ENCODE assay signal across 9 cellular contexts in the genomic region with DNA sequence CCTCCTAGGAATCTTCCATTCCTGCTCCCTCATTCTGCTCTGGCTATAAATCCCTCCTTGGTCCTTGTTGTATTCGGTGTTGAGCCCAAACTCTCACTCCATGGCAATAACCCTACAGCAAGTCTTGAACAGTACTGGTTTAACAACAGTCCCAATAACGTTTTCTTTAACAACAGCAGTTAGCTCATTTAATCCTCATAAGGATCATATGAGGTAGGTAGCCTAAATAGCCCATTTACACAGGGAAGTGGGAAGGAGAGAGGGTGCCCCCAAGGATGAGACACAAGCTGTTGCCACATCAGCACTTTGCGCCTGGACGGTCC. TPM values are rescaled to one million over a fixed set of nuclear protein-coding genes. Genes with fewer than 3 reads are reported as not detected.
DNase-seq lines count a peak whose midpoint lies in the region; ATAC-seq lines count a peak whose summit lies in the region.
"Had no signal": no experiment of that assay in that cellular context is flagged by ENCODE, and none has a peak within 500 bp of the region (broad histone marks: within the 10 kb centered on the region; RNA-seq: fewer than 3 reads in every experiment).

No MANE protein-coding gene starts in this region.

- peaks cover 58% of the 10 kb centered on the region for H3K4me1 Mint-ChIP-seq in T-helper 2 cell treated with Interferon-gamma antibody and Interleukin-4, amounts not matched to agents 5 μg/mL and 100 μg/mL, for 36 hours (ENCODE audit: low read depth)
- peaks cover 48% of the 10 kb centered on the region for H3K4me1 Mint-ChIP-seq in activated CD4-positive, alpha-beta memory T cell treated with anti-CD3 and anti-CD28 coated beads for 36 hours (ENCODE audit: low read depth)

- H3K4me3 Mint-ChIP-seq in T-helper 2 cell treated with Interferon-gamma antibody and Interleukin-4, amounts not matched to agents 5 μg/mL and 100 μg/mL, for 36 hours, result peak overlapping the region; percentile 96
- peak overlapping the region; percentile 96 for H3K4me3 Mint-ChIP-seq in activated CD4-positive, alpha-beta memory T cell treated with anti-CD3 and anti-CD28 coated beads for 36 hours

- CTCF ChIA-PET in activated CD4-positive, alpha-beta memory T cell treated with anti-CD3 and anti-CD28 coated beads for 36 hours (lab: Charles Lee), result interaction anchor here (0.7 to 4.2 kb wide), 3 partner anchors 16 to 71 kb away, joined by 3 to 35 read pairs (median 4); no protein-coding TSS in a partner anchor

- POLR2A ChIA-PET in activated CD4-positive, alpha-beta memory T cell treated with anti-CD3 and anti-CD28 coated beads for 36 hours (lab: Charles Lee), result interaction anchor here (1.1 to 1.4 kb wide), 5 partner anchors 54 to 723 kb away, joined by 3 to 5 read pairs (median 4); partner anchors contain the start of genes FBXO6 and TARDBP

- peaks cover 15% of the 10 kb centered on the region for H3K27me3 Mint-ChIP-seq in T-helper 2 cell treated with Interferon-gamma antibody and Interleukin-4, amounts not matched to agents 5 μg/mL and 100 μg/mL, for 36 hours (ENCODE audit: low read depth)
- no peaks in the 10 kb centered on the region for H3K27me3 Mint-ChIP-seq in activated CD4-positive, alpha-beta memory T cell treated with anti-CD3 and anti-CD28 coated beads for 36 hours

- peaks cover 11% of the 10 kb centered on the region for H3K36me3 Mint-ChIP-seq in T-helper 2 cell treated with Interferon-gamma antibody and Interleukin-4, amounts not matched to agents 5 μg/mL and 100 μg/mL, for 36 hours (ENCODE audit: low read depth)
- no peaks in the 10 kb centered on the region for H3K36me3 Mint-ChIP-seq in activated CD4-positive, alpha-beta memory T cell treated with anti-CD3 and anti-CD28 coated beads for 36 hours

- no peaks in the 10 kb centered on the region for H3K9me3 Mint-ChIP-seq in T-helper 2 cell treated with Interferon-gamma antibody and Interleukin-4, amounts not matched to agents 5 μg/mL and 100 μg/mL, for 36 hours
- no peaks in the 10 kb centered on the region for H3K9me3 Mint-ChIP-seq in activated CD4-positive, alpha-beta memory T cell treated with anti-CD3 and anti-CD28 coated beads for 36 hours

- H3K4me1 ChIP-seq in iPS-20b (ENCODE audit: insufficient read depth, low read length), result peaks cover 18% of the 10 kb centered on the region
- peaks cover 8 to 62% (median 35%) of the 10 kb centered on the region in 5 donors for H3K4me1 ChIP-seq in subcutaneous abdominal adipose tissue (ENCODE audit: control insufficient read depth in 5 of 5, insufficient read depth in 5 of 5, low read length in 5 of 5)

- H3K4me3 ChIP-seq in iPS-20b (ENCODE audit: low read length) (peak overlapping the region; percentile 95), subcutaneous abdominal adipose tissue (ENCODE audit: low read depth in 1 of 5, low read length in 5 of 5) (peak overlapping the region; percentile 38 to 98 (median 97))

- H3K36me3 ChIP-seq in iPS-20b (ENCODE audit: insufficient read depth, low read depth, low read length) (0 out of 2 replicates have a peak, but pooled peaks cover 5% of the 10 kb centered on the region), subcutaneous abdominal adipose tissue (ENCODE audit: control insufficient read depth in 5 of 5, insufficient read depth in 5 of 5, low read length in 5 of 5) (no peaks in the 10 kb centered on the region)

- intact Hi-C loops in activated CD4-positive, alpha-beta memory T cell treated with anti-CD3 and anti-CD28 coated beads for 36 hours (cut with micrococcal nuclease), result loop anchor here (5.0 kb wide), 1 partner anchor 72 kb away; the partner anchor contains the start of genes CLCN6 and MTHFR

- H3K27ac ChIP-seq in iPS-20b (ENCODE audit: low read length) (no peak overlapping the region), subcutaneous abdominal adipose tissue (ENCODE audit: low read depth, low read length) (peak overlapping the region; percentile 86)

- ATAC-seq in HG03280 (IDR thresholded peaks at IDR 0.05; ENCODE audit: unreplicated experiment), result no peak
- no peak for ATAC-seq in GM18873 (IDR thresholded peaks at IDR 0.05; ENCODE audit: low FRiP score, unreplicated experiment)

- peak overlapping the region; percentile 21 for H3K27ac Mint-ChIP-seq in T-helper 2 cell treated with Interferon-gamma antibody and Interleukin-4, amounts not matched to agents 5 μg/mL and 100 μg/mL, for 36 hours
- no peak overlapping the region for H3K27ac Mint-ChIP-seq in activated CD4-positive, alpha-beta memory T cell treated with anti-CD3 and anti-CD28 coated beads for 36 hours

- no peaks in the 10 kb centered on the region for H3K27me3 ChIP-seq in iPS-20b (ENCODE audit: insufficient read depth, low read length)
- H3K27me3 ChIP-seq in subcutaneous abdominal adipose tissue (ENCODE audit: control insufficient read depth in 5 of 5, insufficient read depth in 4 of 5, low read length in 5 of 5), result no peaks in the 10 kb centered on the region

- H3K9ac ChIP-seq in iPS-20b (ENCODE audit: low read depth, low read length), result peak overlapping the region; percentile 91; the same call in 1 of the 2 replicates
- H3K9ac ChIP-seq in subcutaneous abdominal adipose tissue (ENCODE audit: low read length in 5 of 5), result peak overlapping the region in 3 of 5 donors; percentile 38 to 95 (median 47)

- no peaks in the 10 kb centered on the region for H3K9me3 ChIP-seq in iPS-20b (ENCODE audit: insufficient read depth, low read depth, low read length)
- no peaks in the 10 kb centered on the region for H3K9me3 ChIP-seq in subcutaneous abdominal adipose tissue (ENCODE audit: control insufficient read depth in 5 of 5, low read length in 5 of 5)

- no peak for DNase-seq in T-helper 2 cell treated with Interferon-gamma antibody and Interleukin-4, amounts not matched to agents 5 μg/mL and 100 μg/mL, for 36 hours (ENCODE audit: low spot score)
- no peak for DNase-seq in T-helper 2 cell
- DNase-seq in activated CD4-positive, alpha-beta memory T cell treated with anti-CD3 and anti-CD28 coated beads for 36 hours, result no peak
- no peak for DNase-seq in COLO668 (lab: John Stamatoyannopoulos, UW; ENCODE audit: unreplicated experiment)

RNA-seq across cellular contexts. Expression of gene AGTRAP, which starts 0.4 kb away (rescaled TPM):
- 10 to 100 TPM; 16.5 to 18.0 TPM for total RNA-seq in activated CD4-positive, alpha-beta memory T cell treated with anti-CD3 and anti-CD28 coated beads for 36 hours

RNA-seq across cellular contexts. Expression of gene C1orf167, which starts 26.5 kb away (rescaled TPM):
- not detected for total RNA-seq in activated CD4-positive, alpha-beta memory T cell treated with anti-CD3 and anti-CD28 coated beads for 36 hours
- total RNA-seq: LHCN-M2 had no signal

RNA-seq across cellular contexts. Expression of gene DRAXIN, which starts 44.0 kb away (rescaled TPM):
- under 1 TPM; 0.05 to 0.07 TPM for total RNA-seq in activated CD4-positive, alpha-beta memory T cell treated with anti-CD3 and anti-CD28 coated beads for 36 hours

RNA-seq across cellular contexts. Expression of gene MAD2L2, which starts 54.5 kb away (rescaled TPM):
- 10 to 100 TPM; 88.5 to 93.2 TPM for total RNA-seq in activated CD4-positive, alpha-beta memory T cell treated with anti-CD3 and anti-CD28 coated beads for 36 hours
